1 cellular context compared by ENCODE assay signal in the genomic region with DNA sequence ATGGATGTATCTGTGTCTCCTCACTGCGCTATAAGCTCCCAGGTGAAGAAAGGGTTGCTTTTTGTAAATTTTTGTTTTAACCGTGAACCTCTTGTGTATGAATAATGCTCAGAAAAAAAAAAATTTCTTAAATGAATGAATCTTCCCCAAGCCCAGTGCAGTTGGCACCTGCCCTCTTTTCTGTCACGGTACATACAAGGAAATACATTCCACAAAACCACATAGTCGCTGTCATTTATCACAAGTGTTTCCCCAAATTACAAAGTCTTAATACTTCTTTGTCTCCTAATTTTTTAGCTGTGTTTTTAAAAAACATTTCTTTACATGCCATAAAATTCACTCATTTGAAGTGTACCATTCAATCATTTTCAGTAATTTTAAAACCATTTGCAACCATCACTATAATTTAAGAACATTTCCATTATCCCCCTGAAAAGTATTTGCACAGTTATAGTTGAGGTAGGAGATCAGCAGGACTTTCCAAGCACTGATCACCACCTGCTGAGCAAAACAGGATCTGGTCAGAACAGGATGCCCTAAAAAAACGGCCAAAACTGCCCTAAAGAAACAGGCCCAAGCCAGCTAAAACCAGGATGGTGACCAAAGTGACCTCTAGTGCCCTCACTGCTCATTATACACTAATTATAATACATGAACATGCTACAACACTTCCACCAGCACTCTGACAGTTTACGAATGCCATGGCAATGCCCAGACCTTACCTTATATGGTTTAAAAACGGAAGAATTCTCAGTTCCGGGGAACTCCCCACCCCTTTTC.
TF ChIP-seq lines count a peak whose summit lies in the region.

No MANE protein-coding gene starts in this region.

TF ChIP-seq in HepG2, 621 proteins besides CTCF, POLR2A, EP300 and RAD21:
- no peak for TF ChIP-seq BRCA1 (CRISPR knock-in tag; IDR thresholded peaks at IDR 0.05)
- TF ChIP-seq, protein P1, sequence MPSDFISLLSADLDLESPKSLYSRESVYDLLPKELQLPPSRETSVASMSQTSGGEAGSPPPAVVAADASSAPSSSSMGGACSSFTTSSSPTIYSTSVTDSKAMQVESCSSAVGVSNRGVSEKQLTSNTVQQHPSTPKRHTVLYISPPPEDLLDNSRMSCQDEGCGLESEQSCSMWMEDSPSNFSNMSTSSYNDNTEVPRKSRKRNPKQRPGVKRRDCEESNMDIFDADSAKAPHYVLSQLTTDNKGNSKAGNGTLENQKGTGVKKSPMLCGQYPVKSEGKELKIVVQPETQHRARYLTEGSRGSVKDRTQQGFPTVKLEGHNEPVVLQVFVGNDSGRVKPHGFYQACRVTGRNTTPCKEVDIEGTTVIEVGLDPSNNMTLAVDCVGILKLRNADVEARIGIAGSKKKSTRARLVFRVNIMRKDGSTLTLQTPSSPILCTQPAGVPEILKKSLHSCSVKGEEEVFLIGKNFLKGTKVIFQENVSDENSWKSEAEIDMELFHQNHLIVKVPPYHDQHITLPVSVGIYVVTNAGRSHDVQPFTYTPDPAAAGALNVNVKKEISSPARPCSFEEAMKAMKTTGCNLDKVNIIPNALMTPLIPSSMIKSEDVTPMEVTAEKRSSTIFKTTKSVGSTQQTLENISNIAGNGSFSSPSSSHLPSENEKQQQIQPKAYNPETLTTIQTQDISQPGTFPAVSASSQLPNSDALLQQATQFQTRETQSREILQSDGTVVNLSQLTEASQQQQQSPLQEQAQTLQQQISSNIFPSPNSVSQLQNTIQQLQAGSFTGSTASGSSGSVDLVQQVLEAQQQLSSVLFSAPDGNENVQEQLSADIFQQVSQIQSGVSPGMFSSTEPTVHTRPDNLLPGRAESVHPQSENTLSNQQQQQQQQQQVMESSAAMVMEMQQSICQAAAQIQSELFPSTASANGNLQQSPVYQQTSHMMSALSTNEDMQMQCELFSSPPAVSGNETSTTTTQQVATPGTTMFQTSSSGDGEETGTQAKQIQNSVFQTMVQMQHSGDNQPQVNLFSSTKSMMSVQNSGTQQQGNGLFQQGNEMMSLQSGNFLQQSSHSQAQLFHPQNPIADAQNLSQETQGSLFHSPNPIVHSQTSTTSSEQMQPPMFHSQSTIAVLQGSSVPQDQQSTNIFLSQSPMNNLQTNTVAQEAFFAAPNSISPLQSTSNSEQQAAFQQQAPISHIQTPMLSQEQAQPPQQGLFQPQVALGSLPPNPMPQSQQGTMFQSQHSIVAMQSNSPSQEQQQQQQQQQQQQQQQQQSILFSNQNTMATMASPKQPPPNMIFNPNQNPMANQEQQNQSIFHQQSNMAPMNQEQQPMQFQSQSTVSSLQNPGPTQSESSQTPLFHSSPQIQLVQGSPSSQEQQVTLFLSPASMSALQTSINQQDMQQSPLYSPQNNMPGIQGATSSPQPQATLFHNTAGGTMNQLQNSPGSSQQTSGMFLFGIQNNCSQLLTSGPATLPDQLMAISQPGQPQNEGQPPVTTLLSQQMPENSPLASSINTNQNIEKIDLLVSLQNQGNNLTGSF (CRISPR knock-in tag; IDR thresholded peaks at IDR 0.05) = no peak
- no peak for TF ChIP-seq ZFP90 (CRISPR knock-in tag; IDR thresholded peaks at IDR 0.05; ENCODE audit: borderline replicate concordance)
- TF ChIP-seq, protein P2, sequence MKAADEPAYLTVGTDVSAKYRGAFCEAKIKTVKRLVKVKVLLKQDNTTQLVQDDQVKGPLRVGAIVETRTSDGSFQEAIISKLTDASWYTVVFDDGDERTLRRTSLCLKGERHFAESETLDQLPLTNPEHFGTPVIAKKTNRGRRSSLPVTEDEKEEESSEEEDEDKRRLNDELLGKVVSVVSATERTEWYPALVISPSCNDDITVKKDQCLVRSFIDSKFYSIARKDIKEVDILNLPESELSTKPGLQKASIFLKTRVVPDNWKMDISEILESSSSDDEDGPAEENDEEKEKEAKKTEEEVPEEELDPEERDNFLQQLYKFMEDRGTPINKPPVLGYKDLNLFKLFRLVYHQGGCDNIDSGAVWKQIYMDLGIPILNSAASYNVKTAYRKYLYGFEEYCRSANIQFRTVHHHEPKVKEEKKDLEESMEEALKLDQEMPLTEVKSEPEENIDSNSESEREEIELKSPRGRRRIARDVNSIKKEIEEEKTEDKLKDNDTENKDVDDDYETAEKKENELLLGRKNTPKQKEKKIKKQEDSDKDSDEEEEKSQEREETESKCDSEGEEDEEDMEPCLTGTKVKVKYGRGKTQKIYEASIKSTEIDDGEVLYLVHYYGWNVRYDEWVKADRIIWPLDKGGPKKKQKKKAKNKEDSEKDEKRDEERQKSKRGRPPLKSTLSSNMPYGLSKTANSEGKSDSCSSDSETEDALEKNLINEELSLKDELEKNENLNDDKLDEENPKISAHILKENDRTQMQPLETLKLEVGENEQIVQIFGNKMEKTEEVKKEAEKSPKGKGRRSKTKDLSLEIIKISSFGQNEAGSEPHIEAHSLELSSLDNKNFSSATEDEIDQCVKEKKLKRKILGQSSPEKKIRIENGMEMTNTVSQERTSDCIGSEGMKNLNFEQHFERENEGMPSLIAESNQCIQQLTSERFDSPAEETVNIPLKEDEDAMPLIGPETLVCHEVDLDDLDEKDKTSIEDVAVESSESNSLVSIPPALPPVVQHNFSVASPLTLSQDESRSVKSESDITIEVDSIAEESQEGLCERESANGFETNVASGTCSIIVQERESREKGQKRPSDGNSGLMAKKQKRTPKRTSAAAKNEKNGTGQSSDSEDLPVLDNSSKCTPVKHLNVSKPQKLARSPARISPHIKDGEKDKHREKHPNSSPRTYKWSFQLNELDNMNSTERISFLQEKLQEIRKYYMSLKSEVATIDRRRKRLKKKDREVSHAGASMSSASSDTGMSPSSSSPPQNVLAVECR (CRISPR knock-in tag; IDR thresholded peaks at IDR 0.05; ENCODE audit: borderline replicate concordance) = no peak
- TF ChIP-seq REXO4 (CRISPR knock-in tag; IDR thresholded peaks at IDR 0.05; ENCODE audit: borderline replicate concordance) = no peak
- no peak for TF ChIP-seq MXI1 (IDR thresholded peaks at IDR 0.05; ENCODE audit: borderline replicate concordance, low read depth, low read length)
- no peak for TF ChIP-seq SRSF9 (IDR thresholded peaks at IDR 0.05; ENCODE audit: borderline replicate concordance, insufficient read depth, low read depth, low read length, poor library complexity, severe bottlenecking)
